Comparison of ENCODE assay signal across 1 cellular context in genomic region chr15:88467073-88467934, GRCh38.
TF ChIP-seq lines count a peak whose summit lies in the region.

Gene MRPL46, minus strand, starts transcription at chr15:88467388. Its CDS starts 11 bp downstream, at chr15:88467377.
Gene MRPS11, plus strand, starts transcription at chr15:88467708. Its CDS starts 10 bp downstream, at chr15:88467718.

TF ChIP-seq in HepG2, 621 proteins besides CTCF, POLR2A, EP300 and RAD21 (continued from another document and continues in another):
- TF ChIP-seq AHDC1 (CRISPR knock-in tag; IDR thresholded peaks at IDR 0.05; ENCODE audit: borderline replicate concordance) (no peak), ZNF234 (CRISPR knock-in tag; conservative IDR thresholded peaks at IDR 0.05) (no peak), ZNF446 (CRISPR knock-in tag; IDR thresholded peaks at IDR 0.05) (no peak), DBP (CRISPR knock-in tag; IDR thresholded peaks at IDR 0.05; ENCODE audit: not compliant biosample characterization) (no peak), ERF (CRISPR knock-in tag; IDR thresholded peaks at IDR 0.05) (no peak; the same call in 1 of the 2 replicates), PLRG1 (conservative IDR thresholded peaks at IDR 0.05) (no peak), NR2F6 (IDR thresholded peaks at IDR 0.05) (no peak), NR2F6 (CRISPR knock-in tag; IDR thresholded peaks at IDR 0.05) (0 out of 2 replicates have a peak, but pooled peaks have one; percentile 6), HNF1B (CRISPR knock-in tag; IDR thresholded peaks at IDR 0.05) (peak; percentile 40), HMG20B (CRISPR knock-in tag; conservative IDR thresholded peaks at IDR 0.05) (0 out of 2 replicates have a peak, but pooled peaks have one; percentile 8), NR2C2 (CRISPR knock-in tag; IDR thresholded peaks at IDR 0.05; ENCODE audit: borderline replicate concordance) (peak; percentile 76), ZFP36L2 (CRISPR knock-in tag; IDR thresholded peaks at IDR 0.05) (no peak), ZNF780A (CRISPR knock-in tag; IDR thresholded peaks at IDR 0.05) (no peak), HNRNPUL1 (IDR thresholded peaks at IDR 0.05; ENCODE audit: low read depth, low read length) (no peak), SP2 (CRISPR knock-in tag; IDR thresholded peaks at IDR 0.05) (0 out of 2 replicates have a peak, but pooled peaks have one; percentile 29), POGZ (CRISPR knock-in tag; IDR thresholded peaks at IDR 0.05) (peak; percentile 67), ZNF782 (CRISPR knock-in tag; IDR thresholded peaks at IDR 0.05; ENCODE audit: borderline replicate concordance) (peak; percentile 28; the same call in 1 of the 2 replicates), KLF11 (CRISPR knock-in tag; IDR thresholded peaks at IDR 0.05) (peak; percentile 55; the same call in 1 of the 2 replicates), ZNF629 (CRISPR knock-in tag; conservative IDR thresholded peaks at IDR 0.05) (no peak), ZNF44 (CRISPR knock-in tag; IDR thresholded peaks at IDR 0.05) (no peak), NR2F1 (CRISPR knock-in tag; IDR thresholded peaks at IDR 0.05) (no peak; a peak in 1 of 4 replicates), THAP9 (CRISPR knock-in tag; IDR thresholded peaks at IDR 0.05; ENCODE audit: borderline replicate concordance) (peak; percentile 93; the same call in 1 of the 2 replicates), ZNF367 (CRISPR knock-in tag; IDR thresholded peaks at IDR 0.05; ENCODE audit: borderline replicate concordance) (peak; percentile 61; the same call in 1 of the 2 replicates), SSRP1 (CRISPR knock-in tag; IDR thresholded peaks at IDR 0.05) (no peak), NCOR1 (IDR thresholded peaks at IDR 0.05; ENCODE audit: borderline replicate concordance, low read length) (peak; percentile 53; the same call in 1 of the 2 replicates), YEATS2 (CRISPR knock-in tag; IDR thresholded peaks at IDR 0.05; ENCODE audit: borderline replicate concordance) (peak; percentile 73), KLF6 (CRISPR knock-in tag; IDR thresholded peaks at IDR 0.05) (no peak; the same call in 1 of the 2 replicates), FOXA3 (CRISPR knock-in tag; IDR thresholded peaks at IDR 0.05) (peak; percentile 23; the same call in 1 of the 2 replicates), ZFP36 (IDR thresholded peaks at IDR 0.05; ENCODE audit: borderline replicate concordance, low read depth, low read length, partially characterized antibody) (no peak), NR2F2 (IDR thresholded peaks at IDR 0.05; ENCODE audit: borderline replicate concordance, low read depth) (0 out of 2 replicates have a peak, but pooled peaks have one; percentile 37), SIX4 (CRISPR knock-in tag; IDR thresholded peaks at IDR 0.05) (no peak), TEAD3 (CRISPR knock-in tag; optimal IDR thresholded peaks at IDR 0.05; ENCODE audit: borderline replicate concordance) (no peak), CBFB (CRISPR knock-in tag; IDR thresholded peaks at IDR 0.05) (no peak; the same call in 1 of the 2 replicates), ZNF572 (CRISPR knock-in tag; IDR thresholded peaks at IDR 0.05) (peak; percentile 29; the same call in 1 of the 2 replicates)
- TF ChIP-seq, protein P1, sequence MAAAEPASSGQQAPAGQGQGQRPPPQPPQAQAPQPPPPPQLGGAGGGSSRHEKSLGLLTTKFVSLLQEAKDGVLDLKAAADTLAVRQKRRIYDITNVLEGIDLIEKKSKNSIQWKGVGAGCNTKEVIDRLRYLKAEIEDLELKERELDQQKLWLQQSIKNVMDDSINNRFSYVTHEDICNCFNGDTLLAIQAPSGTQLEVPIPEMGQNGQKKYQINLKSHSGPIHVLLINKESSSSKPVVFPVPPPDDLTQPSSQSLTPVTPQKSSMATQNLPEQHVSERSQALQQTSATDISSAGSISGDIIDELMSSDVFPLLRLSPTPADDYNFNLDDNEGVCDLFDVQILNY (CRISPR knock-in tag; conservative IDR thresholded peaks at IDR 0.05), result peak; percentile 93
- TF ChIP-seq, protein P2, sequence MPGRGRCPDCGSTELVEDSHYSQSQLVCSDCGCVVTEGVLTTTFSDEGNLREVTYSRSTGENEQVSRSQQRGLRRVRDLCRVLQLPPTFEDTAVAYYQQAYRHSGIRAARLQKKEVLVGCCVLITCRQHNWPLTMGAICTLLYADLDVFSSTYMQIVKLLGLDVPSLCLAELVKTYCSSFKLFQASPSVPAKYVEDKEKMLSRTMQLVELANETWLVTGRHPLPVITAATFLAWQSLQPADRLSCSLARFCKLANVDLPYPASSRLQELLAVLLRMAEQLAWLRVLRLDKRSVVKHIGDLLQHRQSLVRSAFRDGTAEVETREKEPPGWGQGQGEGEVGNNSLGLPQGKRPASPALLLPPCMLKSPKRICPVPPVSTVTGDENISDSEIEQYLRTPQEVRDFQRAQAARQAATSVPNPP (CRISPR knock-in tag; IDR thresholded peaks at IDR 0.05), result 0 out of 2 replicates have a peak, but pooled peaks have one; percentile 37
- TF ChIP-seq, protein P3, sequence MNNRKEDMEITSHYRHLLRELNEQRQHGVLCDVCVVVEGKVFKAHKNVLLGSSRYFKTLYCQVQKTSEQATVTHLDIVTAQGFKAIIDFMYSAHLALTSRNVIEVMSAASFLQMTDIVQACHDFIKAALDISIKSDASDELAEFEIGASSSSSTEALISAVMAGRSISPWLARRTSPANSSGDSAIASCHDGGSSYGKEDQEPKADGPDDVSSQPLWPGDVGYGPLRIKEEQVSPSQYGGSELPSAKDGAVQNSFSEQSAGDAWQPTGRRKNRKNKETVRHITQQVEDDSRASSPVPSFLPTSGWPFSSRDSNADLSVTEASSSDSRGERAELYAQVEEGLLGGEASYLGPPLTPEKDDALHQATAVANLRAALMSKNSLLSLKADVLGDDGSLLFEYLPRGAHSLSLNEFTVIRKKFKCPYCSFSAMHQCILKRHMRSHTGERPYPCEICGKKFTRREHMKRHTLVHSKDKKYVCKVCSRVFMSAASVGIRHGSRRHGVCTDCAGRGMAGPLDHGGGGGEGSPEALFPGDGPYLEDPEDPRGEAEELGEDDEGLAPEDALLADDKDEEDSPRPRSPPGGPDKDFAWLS (CRISPR knock-in tag; IDR thresholded peaks at IDR 0.05; ENCODE audit: borderline replicate concordance), result no peak; the same call in 1 of the 2 replicates
- TF ChIP-seq, protein P4, sequence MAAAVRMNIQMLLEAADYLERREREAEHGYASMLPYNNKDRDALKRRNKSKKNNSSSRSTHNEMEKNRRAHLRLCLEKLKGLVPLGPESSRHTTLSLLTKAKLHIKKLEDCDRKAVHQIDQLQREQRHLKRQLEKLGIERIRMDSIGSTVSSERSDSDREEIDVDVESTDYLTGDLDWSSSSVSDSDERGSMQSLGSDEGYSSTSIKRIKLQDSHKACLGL (CRISPR knock-in tag; IDR thresholded peaks at IDR 0.05), result peak; percentile 86; the same call in 1 of the 2 replicates
- TF ChIP-seq, protein P5, sequence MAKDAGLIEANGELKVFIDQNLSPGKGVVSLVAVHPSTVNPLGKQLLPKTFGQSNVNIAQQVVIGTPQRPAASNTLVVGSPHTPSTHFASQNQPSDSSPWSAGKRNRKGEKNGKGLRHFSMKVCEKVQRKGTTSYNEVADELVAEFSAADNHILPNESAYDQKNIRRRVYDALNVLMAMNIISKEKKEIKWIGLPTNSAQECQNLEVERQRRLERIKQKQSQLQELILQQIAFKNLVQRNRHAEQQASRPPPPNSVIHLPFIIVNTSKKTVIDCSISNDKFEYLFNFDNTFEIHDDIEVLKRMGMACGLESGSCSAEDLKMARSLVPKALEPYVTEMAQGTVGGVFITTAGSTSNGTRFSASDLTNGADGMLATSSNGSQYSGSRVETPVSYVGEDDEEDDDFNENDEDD (CRISPR knock-in tag; IDR thresholded peaks at IDR 0.05; ENCODE audit: borderline replicate concordance), result peak; percentile 95
